Comparison of ENCODE assay signal across 7 cellular contexts in genomic region chrX:149945820-149946219, GRCh38. TPM values are rescaled to one million over a fixed set of nuclear protein-coding genes. Genes with fewer than 3 reads are reported as not detected.
"Had no signal": no experiment of that assay in that cellular context is flagged by ENCODE, and none has a peak within 500 bp of the region (broad histone marks: within the 10 kb centered on the region; RNA-seq: fewer than 3 reads in every experiment).

No MANE protein-coding gene starts in this region.

RNA-seq across cellular contexts. Expression of gene HSFX4, which starts 16.4 kb away (rescaled TPM):
- total RNA-seq: GM23248, GM23338, H1, H4, H7, H9, HFFc6 had no signal
- polyA plus RNA-seq: GM23248, GM23338, H1 had no signal
